31 cellular contexts compared by ENCODE assay signal in the genomic region with DNA sequence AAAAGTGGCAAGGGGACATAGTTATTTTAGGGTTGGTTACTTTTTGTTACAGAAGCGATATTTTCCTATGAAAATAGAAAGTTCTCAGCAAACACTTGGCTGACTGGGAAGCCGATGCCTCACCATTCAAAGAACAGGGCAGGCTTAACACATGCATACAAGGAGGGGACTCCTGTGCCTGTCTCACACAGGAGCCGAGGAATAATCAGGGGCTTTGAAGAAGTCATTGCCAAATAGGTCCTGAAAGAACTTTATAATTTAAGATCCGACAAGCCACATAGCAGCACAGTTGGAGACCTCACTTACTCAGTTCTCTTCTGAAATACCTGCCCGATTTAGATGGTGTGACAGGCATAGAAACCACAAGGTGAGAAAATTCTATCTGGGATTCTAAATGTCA.
DNase-seq lines count a peak whose midpoint lies in the region; TF ChIP-seq lines count a peak whose summit lies in the region.
"Had no signal": no experiment of that assay in that cellular context is flagged by ENCODE, and none has a peak within 500 bp of the region (broad histone marks: within the 10 kb centered on the region; RNA-seq: fewer than 3 reads in every experiment).

No MANE protein-coding gene starts in this region.

- H3K56ac ChIP-seq in mesendoderm (ENCODE audit: low read length) = no peak overlapping the region

- peak; percentile 62 for DNase-seq in endodermal cell
- DNase-seq in mesendoderm = peak; percentile 91
- DNase-seq in activated naive CD4-positive, alpha-beta T cell treated with anti-CD3 and anti-CD28 coated beads for 36 hours = no peak
- no peak for DNase-seq in HFFc6
- DNase-seq: 8988T; ACHN; AML-193; BE2C; C1 segment of cervical spinal cord; Caco-2; Calu3; CD4-positive, alpha-beta memory T cell; CD4-positive, alpha-beta T cell; CD4-positive, CD25-positive, alpha-beta regulatory T cell; CD8-positive, alpha-beta memory T cell; CD8-positive, alpha-beta T cell; COR-L47; DMS 273 treated with DMSO at 0.1 percent for 48 hours; DMS153; DMS53; DMS79; DMS79 treated with DMSO at 0.1 percent for 48 hours; DND-41; EL had no signal

- no peak overlapping the region for H3K9ac ChIP-seq in endodermal cell (ENCODE audit: extremely low read depth, low read length, poor library complexity, severe bottlenecking)
- no peak overlapping the region for H3K9ac ChIP-seq in mesendoderm (ENCODE audit: low read length)
- H3K9ac ChIP-seq: BLaER1; BLaER1 treated with 17β-estradiol and CSF1 and Interleukin-3, amounts not matched to agents 10 nM and 100 nM had no signal

- H3K4me2 ChIP-seq in mesendoderm (ENCODE audit: low read length) = no peak overlapping the region
- H3K4me2 ChIP-seq: A549; BLaER1; BLaER1 treated with 17β-estradiol and CSF1 and Interleukin-3, amounts not matched to agents 10 nM and 100 nM had no signal

- no peak overlapping the region for H3K27ac ChIP-seq in endodermal cell (ENCODE audit: low read depth, low read length)
- no peak overlapping the region for H3K27ac ChIP-seq in mesendoderm (ENCODE audit: low read depth, low read length)
- H3K27ac ChIP-seq: 22Rv1; A549; BLaER1; BLaER1 treated with 17β-estradiol and CSF1 and Interleukin-3, amounts not matched to agents 10 nM and 100 nM; C4-2B had no signal

- CTCF ChIA-PET in activated naive CD4-positive, alpha-beta T cell treated with anti-CD3 and anti-CD28 coated beads for 36 hours (lab: Charles Lee) = interaction anchor here (0.7 kb wide), 1 partner anchor 390 kb away, joined by 4 read pairs; no protein-coding TSS in a partner anchor

- H3K4me1 ChIP-seq in endodermal cell (ENCODE audit: control insufficient read depth, insufficient read depth, low read length) = peaks cover 9% of the 10 kb centered on the region
- peaks cover 2% of the 10 kb centered on the region for H3K4me1 ChIP-seq in mesendoderm (ENCODE audit: control insufficient read depth, low read depth, low read length)
- H3K4me1 ChIP-seq: BE2C had no signal

- 75 to 85% methylated on average over 4 to 5 of the region's 5 CpGs for WGBS in endodermal cell (ENCODE audit: insufficient coverage in 1 of 2, insufficient read length in 1 of 2), 2 experiments
- no CpG with 5 or more reads among the region's 5 CpGs for WGBS in mesendoderm (ENCODE audit: extremely low coverage, insufficient coverage, low lambda C conversion rate)

- no peak overlapping the region for H4K8ac ChIP-seq in mesendoderm (ENCODE audit: low read depth, low read length)

- H3K36me3 Mint-ChIP-seq in endodermal cell (ENCODE audit: low read depth) = no peaks in the 10 kb centered on the region
- H3K36me3 Mint-ChIP-seq in activated naive CD4-positive, alpha-beta T cell treated with anti-CD3 and anti-CD28 coated beads for 36 hours (ENCODE audit: low read depth) = no peaks in the 10 kb centered on the region
- no peaks in the 10 kb centered on the region for H3K36me3 Mint-ChIP-seq in HFFc6 (ENCODE audit: low read depth)
- H3K36me3 Mint-ChIP-seq: CD14-positive monocyte; CD4-positive, alpha-beta memory T cell; CD4-positive, CD25-positive, alpha-beta regulatory T cell; CD8-positive, alpha-beta memory T cell; CD8-positive, alpha-beta T cell had no signal

- H3K4me1 Mint-ChIP-seq in endodermal cell (peaks cover 29% of the 10 kb centered on the region), HFFc6 (ENCODE audit: low read depth) (no peaks in the 10 kb centered on the region)
- no peaks in the 10 kb centered on the region for H3K4me1 Mint-ChIP-seq in activated naive CD4-positive, alpha-beta T cell treated with anti-CD3 and anti-CD28 coated beads for 36 hours (ENCODE audit: low read depth)
- H3K4me1 Mint-ChIP-seq: CD14-positive monocyte; CD4-positive, alpha-beta memory T cell; CD4-positive, CD25-positive, alpha-beta regulatory T cell; CD8-positive, alpha-beta memory T cell had no signal

- no peak overlapping the region for H3K4me3 Mint-ChIP-seq in endodermal cell
- no peak overlapping the region for H3K4me3 Mint-ChIP-seq in activated naive CD4-positive, alpha-beta T cell treated with anti-CD3 and anti-CD28 coated beads for 36 hours
- no peak overlapping the region for H3K4me3 Mint-ChIP-seq in HFFc6
- H3K4me3 Mint-ChIP-seq: B cell; CD14-positive monocyte; CD4-positive, alpha-beta memory T cell; CD4-positive, alpha-beta T cell; CD4-positive, CD25-positive, alpha-beta regulatory T cell; CD8-positive, alpha-beta memory T cell; CD8-positive, alpha-beta T cell had no signal

- no peaks in the 10 kb centered on the region for H3K9me3 ChIP-seq in endodermal cell (ENCODE audit: control insufficient read depth, low read length)
- H3K9me3 ChIP-seq: A549; BE2C; BLaER1; BLaER1 treated with 17β-estradiol and CSF1 and Interleukin-3, amounts not matched to agents 10 nM and 100 nM; Caco-2 had no signal

- H3K9me3 Mint-ChIP-seq in endodermal cell (no peaks in the 10 kb centered on the region), HFFc6 (peaks cover 14% of the 10 kb centered on the region)
- no peaks in the 10 kb centered on the region for H3K9me3 Mint-ChIP-seq in activated naive CD4-positive, alpha-beta T cell treated with anti-CD3 and anti-CD28 coated beads for 36 hours
- H3K9me3 Mint-ChIP-seq: CD4-positive, alpha-beta memory T cell; CD4-positive, alpha-beta T cell; CD8-positive, alpha-beta T cell had no signal

- H3K27me3 Mint-ChIP-seq in endodermal cell (ENCODE audit: insufficient read depth) (peaks cover 13% of the 10 kb centered on the region), HFFc6 (ENCODE audit: insufficient read depth) (no peaks in the 10 kb centered on the region)
- H3K27me3 Mint-ChIP-seq in activated naive CD4-positive, alpha-beta T cell treated with anti-CD3 and anti-CD28 coated beads for 36 hours (ENCODE audit: low read depth) = peaks cover 3% of the 10 kb centered on the region
- H3K27me3 Mint-ChIP-seq: B cell; CD4-positive, alpha-beta memory T cell; CD4-positive, alpha-beta T cell; CD4-positive, CD25-positive, alpha-beta regulatory T cell; CD8-positive, alpha-beta memory T cell had no signal

- H3K4me3 ChIP-seq in endodermal cell (ENCODE audit: low read length) (no peak overlapping the region), mesendoderm (ENCODE audit: low read length) (no peak overlapping the region)
- H3K4me3 ChIP-seq: A549; BLaER1; BLaER1 treated with 17β-estradiol and CSF1 and Interleukin-3, amounts not matched to agents 10 nM and 100 nM had no signal

- TF ChIP-seq CTCF in endodermal cell (conservative IDR thresholded peaks at IDR 0.05) = no peak
- no peak for TF ChIP-seq CTCF in HFFc6 (IDR thresholded peaks at IDR 0.05)

- no peak overlapping the region for H2AK5ac ChIP-seq in mesendoderm (ENCODE audit: low read length)

- H2BK15ac ChIP-seq in mesendoderm (replicated peaks; ENCODE audit: low read depth) = no peak overlapping the region

- intact Hi-C loops in activated naive CD4-positive, alpha-beta T cell treated with anti-CD3 and anti-CD28 coated beads for 36 hours (cut with micrococcal nuclease) = no loop called here

- H3K79me2 ChIP-seq in mesendoderm (ENCODE audit: control insufficient read depth, insufficient read depth, low read length) = no peaks in the 10 kb centered on the region

- H3K27me3 ChIP-seq in endodermal cell (ENCODE audit: control insufficient read depth, insufficient read depth, low read length, poor library complexity, severe bottlenecking) (no peaks in the 10 kb centered on the region), mesendoderm (ENCODE audit: insufficient read depth, low read length, poor library complexity) (no peaks in the 10 kb centered on the region)
- H3K27me3 ChIP-seq: BLaER1; BLaER1 treated with 17β-estradiol and CSF1 and Interleukin-3, amounts not matched to agents 10 nM and 100 nM had no signal

- no peak overlapping the region for H3K23ac ChIP-seq in mesendoderm (ENCODE audit: low read length)

- H3K79me1 ChIP-seq in mesendoderm (ENCODE audit: low read length) = no peaks in the 10 kb centered on the region

- no peaks in the 10 kb centered on the region for H3K36me3 ChIP-seq in endodermal cell (ENCODE audit: control insufficient read depth, insufficient read depth, low read length)
- no peaks in the 10 kb centered on the region for H3K36me3 ChIP-seq in mesendoderm (ENCODE audit: control insufficient read depth, insufficient read depth, low read length)
- H3K36me3 ChIP-seq: BE2C; BLaER1; BLaER1 treated with 17β-estradiol and CSF1 and Interleukin-3, amounts not matched to agents 10 nM and 100 nM had no signal

- no peak overlapping the region for H3K18ac ChIP-seq in mesendoderm (ENCODE audit: low read length)

- no peak overlapping the region for H2BK120ac ChIP-seq in mesendoderm (ENCODE audit: low read depth, low read length)

- H2BK5ac ChIP-seq in mesendoderm (ENCODE audit: low read length) = no peak overlapping the region

- no peak overlapping the region for H3K4ac ChIP-seq in mesendoderm (ENCODE audit: low read depth, low read length)

- no peak overlapping the region for H3K27ac Mint-ChIP-seq in endodermal cell
- no peak overlapping the region for H3K27ac Mint-ChIP-seq in activated naive CD4-positive, alpha-beta T cell treated with anti-CD3 and anti-CD28 coated beads for 36 hours
- H3K27ac Mint-ChIP-seq in HFFc6 = no peak overlapping the region
- H3K27ac Mint-ChIP-seq: B cell; CD14-positive monocyte; CD4-positive, alpha-beta memory T cell; CD4-positive, alpha-beta T cell; CD4-positive, CD25-positive, alpha-beta regulatory T cell; CD8-positive, alpha-beta memory T cell; CD8-positive, alpha-beta T cell had no signal

- H4K5ac ChIP-seq in mesendoderm (ENCODE audit: low read length) = no peak overlapping the region

Comparison
In these comparisons a context has a peak if more than half of its experiments do, and no peak if none do; other contexts are left out.
1. DNase-seq: peak in endodermal cell (single experiment) and mesendoderm (single experiment); none in activated naive CD4-positive, alpha-beta T cell treated with anti-CD3 and anti-CD28 coated beads for 36 hours (single experiment) and HFFc6 (single experiment).